8 cellular contexts compared by ENCODE assay signal in genomic region chr13:36858285-36858684, GRCh38. TPM values are rescaled to one million over a fixed set of nuclear protein-coding genes. Genes with fewer than 3 reads are reported as not detected.
DNase-seq lines count a peak whose midpoint lies in the region; ATAC-seq and FAIRE-seq lines count a peak whose summit lies in the region.

No MANE protein-coding gene starts in this region.

- no peak overlapping the region for H2BK120ac ChIP-seq in mesendoderm (ENCODE audit: low read depth, low read length)

- H3K36me3 ChIP-seq in NT2/D1 (ENCODE audit: insufficient read depth, insufficient read length, low read length) (no peaks in the 10 kb centered on the region), mesendoderm (ENCODE audit: control insufficient read depth, insufficient read depth, low read length) (no peaks in the 10 kb centered on the region)

- H4K5ac ChIP-seq in mesendoderm (ENCODE audit: low read length): no peak overlapping the region

- H3K79me2 ChIP-seq in mesendoderm (ENCODE audit: control insufficient read depth, insufficient read depth, low read length): no peaks in the 10 kb centered on the region

- no peaks in the 10 kb centered on the region for H3K27me3 ChIP-seq in NT2/D1 (ENCODE audit: insufficient read depth, insufficient read length)
- H3K27me3 ChIP-seq in mesendoderm (ENCODE audit: insufficient read depth, low read length, poor library complexity): no peaks in the 10 kb centered on the region

- no peak overlapping the region for H3K4me2 ChIP-seq in mesendoderm (ENCODE audit: low read length)

- DNase-seq in Ammon's horn (ENCODE audit: low spot score) (peak; percentile 66), GM18507 (ENCODE audit: extremely low spot score, insufficient read length, low read depth) (no peak), NT2/D1 (ENCODE audit: low read depth, low spot score) (peak; percentile 22), dedifferentiated amniotic fluid mesenchymal stem cell (ENCODE audit: extremely low spot score) (peak; percentile 60), mesendoderm (peak; percentile 84), HK-2 (ENCODE audit: unreplicated experiment) (no peak)
- DNase-seq in stimulated activated CD4-positive, alpha-beta T cell treated with anti-CD3 and anti-CD28 coated beads, Interleukin-12 subunit alpha, Interleukin-12 subunit beta, amount 100 ng/mL, for 4 hours: no peak

- H3K23ac ChIP-seq in mesendoderm (ENCODE audit: low read length): no peak overlapping the region

- no peak overlapping the region for H2AK5ac ChIP-seq in mesendoderm (ENCODE audit: low read length)

- no peak overlapping the region for H3K27ac ChIP-seq in mesendoderm (ENCODE audit: low read depth, low read length)

- H3K9me3 ChIP-seq in NT2/D1 (ENCODE audit: insufficient read depth, low read length): no peaks in the 10 kb centered on the region

- FAIRE-seq in GM18507 (lab: Jason Lieb, UNC): peak; percentile 24

- WGBS in mesendoderm (ENCODE audit: extremely low coverage, insufficient coverage, low lambda C conversion rate): no CpG with 5 or more reads among the region's 3 CpGs

- no peak overlapping the region for H2BK15ac ChIP-seq in mesendoderm (replicated peaks; ENCODE audit: low read depth)

- H3K4me1 ChIP-seq in NT2/D1 (ENCODE audit: insufficient read depth, insufficient read length) (peaks cover 2% of the 10 kb centered on the region), mesendoderm (ENCODE audit: control insufficient read depth, low read depth, low read length) (no peaks in the 10 kb centered on the region)

- H3K79me1 ChIP-seq in mesendoderm (ENCODE audit: low read length): no peaks in the 10 kb centered on the region

- H3K18ac ChIP-seq in mesendoderm (ENCODE audit: low read length): no peak overlapping the region

- no peak overlapping the region for H3K4ac ChIP-seq in mesendoderm (ENCODE audit: low read depth, low read length)

- peak; percentile 54 for ATAC-seq in HG03457 (IDR thresholded peaks at IDR 0.05; ENCODE audit: unreplicated experiment)

- no peak overlapping the region for H3K56ac ChIP-seq in mesendoderm (ENCODE audit: low read length)

- H3K9ac ChIP-seq in NT2/D1 (ENCODE audit: insufficient read length, low read depth) (no peak overlapping the region), mesendoderm (ENCODE audit: low read length) (no peak overlapping the region)

- H3K4me3 ChIP-seq in NT2/D1 (ENCODE audit: insufficient read length, low read depth): no peak overlapping the region
- no peak overlapping the region for H3K4me3 ChIP-seq in mesendoderm (ENCODE audit: low read length)

- no peak overlapping the region for H2BK5ac ChIP-seq in mesendoderm (ENCODE audit: low read length)

- no peak overlapping the region for H4K8ac ChIP-seq in mesendoderm (ENCODE audit: low read depth, low read length)

RNA-seq across cellular contexts. Expression of gene RFXAP, which starts 39.3 kb away (rescaled TPM):
- 6.9 TPM for polyA plus RNA-seq in mesendoderm (2013, experiment 1 of 2)
- polyA plus RNA-seq in mesendoderm (2013, experiment 2 of 2): 6.2 TPM

Comparison
In these comparisons a context has a peak if more than half of its experiments do, and no peak if none do; other contexts are left out.
1. DNase-seq: peak in Ammon's horn (single experiment), NT2/D1 (single experiment), dedifferentiated amniotic fluid mesenchymal stem cell (single experiment) and mesendoderm (single experiment); none in GM18507 (single experiment), stimulated activated CD4-positive, alpha-beta T cell treated with anti-CD3 and anti-CD28 coated beads, Interleukin-12 subunit alpha, Interleukin-12 subunit beta, amount 100 ng/mL, for 4 hours (single experiment) and HK-2 (single experiment).